Comparison of ENCODE assay signal across 11 cellular contexts in the genomic region with DNA sequence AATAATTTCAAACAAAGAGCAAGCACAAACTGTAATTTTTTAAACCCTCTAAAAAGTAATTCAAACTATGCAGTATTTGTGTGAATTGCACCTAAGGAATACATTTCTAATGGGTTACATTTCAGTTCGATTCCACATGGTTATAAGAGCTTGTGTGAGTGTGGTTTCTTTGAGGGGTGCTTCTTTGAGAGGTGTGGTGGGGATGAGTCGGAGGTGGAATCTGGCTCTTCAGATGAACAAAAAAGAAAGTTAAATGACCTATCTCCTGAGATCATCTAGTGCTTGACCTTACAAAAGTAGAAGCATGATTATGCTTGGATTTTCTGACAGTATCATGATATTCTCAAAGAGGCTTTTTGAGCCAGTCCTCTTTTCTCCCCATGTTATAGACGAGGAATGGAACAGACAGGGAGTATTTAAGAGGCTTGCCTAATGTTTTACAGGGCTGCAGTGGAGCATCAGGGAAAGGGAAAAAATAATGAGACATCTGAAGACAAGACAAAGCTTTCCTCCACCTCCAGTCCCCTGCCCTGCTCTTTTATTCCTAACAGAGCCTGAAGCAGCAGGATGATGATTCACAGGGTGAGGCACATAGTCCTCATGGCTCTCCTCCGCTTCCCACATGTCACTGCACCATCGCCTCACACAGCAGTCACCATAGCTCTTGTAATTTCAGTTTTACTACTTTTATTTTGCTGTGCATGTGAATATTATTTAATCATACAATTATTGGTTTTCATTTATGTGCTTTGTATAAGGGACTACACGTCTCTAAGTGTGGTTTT.
DNase-seq lines count a peak whose midpoint lies in the region; ATAC-seq and TF ChIP-seq lines count a peak whose summit lies in the region.
"Had no signal": no experiment of that assay in that cellular context is flagged by ENCODE, and none has a peak within 500 bp of the region (broad histone marks: within the 10 kb centered on the region; RNA-seq: fewer than 3 reads in every experiment).

No MANE protein-coding gene starts in this region.

- peak overlapping the region; percentile 31 for H3K27ac Mint-ChIP-seq in memory B cell

- no peak overlapping the region for H3K4me3 Mint-ChIP-seq in memory B cell
- H3K4me3 Mint-ChIP-seq: CD4-positive, CD25-positive, alpha-beta regulatory T cell had no signal

- ATAC-seq in memory B cell (ENCODE audit: low read depth) (no peak), HG02763 (IDR thresholded peaks at IDR 0.05; ENCODE audit: unreplicated experiment) (no peak), GM18861 (IDR thresholded peaks at IDR 0.05; ENCODE audit: unreplicated experiment) (no peak)

- peak overlapping the region; percentile 14 for H3K27ac ChIP-seq in caudate nucleus (ENCODE audit: low read depth, low read length)

- peaks cover 9% of the 10 kb centered on the region for H3K4me1 Mint-ChIP-seq in memory B cell

- TF ChIP-seq CTCF in AG10803 (conservative IDR thresholded peaks at IDR 0.05; ENCODE audit: low read length) (no peak), GM13976 (IDR thresholded peaks at IDR 0.05; ENCODE audit: borderline replicate concordance, control extremely low read depth, extremely low read depth, insufficient read depth, missing control alignments) (no peak)

- H3K36me3 Mint-ChIP-seq in memory B cell, result peaks cover 20% of the 10 kb centered on the region

- DNase-seq in AG10803 (ENCODE audit: low read depth), result peak; percentile 51
- DNase-seq in HPDE6-E6E7 (ENCODE audit: extremely low spot score), result peak; percentile 60
- DNase-seq in caudate nucleus (lab: John Stamatoyannopoulos, UW), result peak in 36 of 61 donors; percentile 2 to 84 (median 30)
- DNase-seq in memory B cell (ENCODE audit: low spot score in 2 of 2), result no peak
- DNase-seq in GM13976 (ENCODE audit: low spot score), result no peak
- no peak for DNase-seq in T-helper 1 cell
- DNase-seq: activated CD4-positive, alpha-beta T cell treated with anti-CD3 and anti-CD28 coated beads, Interleukin-2, amount 50 U/mL, for 4 hours; CD4-positive, CD25-positive, alpha-beta regulatory T cell; foreskin melanocyte had no signal

- no peaks in the 10 kb centered on the region for H3K27me3 Mint-ChIP-seq in memory B cell
- H3K27me3 Mint-ChIP-seq: CD4-positive, CD25-positive, alpha-beta regulatory T cell had no signal

- peaks cover 1% of the 10 kb centered on the region for H3K9me3 Mint-ChIP-seq in memory B cell

- H3K4me3 ChIP-seq in AG10803 (ENCODE audit: low read length), result no peak overlapping the region

- in situ Hi-C loops in GM13976 (cut with MboI; ENCODE audit: low sequenced_read_pairs, unreplicated experiment), result no loop called here

Comparison
In these comparisons a context has a peak if more than half of its experiments do, and no peak if none do; other contexts are left out.
1. DNase-seq: peak in AG10803 (single experiment), HPDE6-E6E7 (single experiment) and caudate nucleus (36 of 61); none in memory B cell (0 of 2), GM13976 (single experiment) and T-helper 1 cell (0 of 5).